ENCODE assay signal across 8 cellular contexts in the genomic region with DNA sequence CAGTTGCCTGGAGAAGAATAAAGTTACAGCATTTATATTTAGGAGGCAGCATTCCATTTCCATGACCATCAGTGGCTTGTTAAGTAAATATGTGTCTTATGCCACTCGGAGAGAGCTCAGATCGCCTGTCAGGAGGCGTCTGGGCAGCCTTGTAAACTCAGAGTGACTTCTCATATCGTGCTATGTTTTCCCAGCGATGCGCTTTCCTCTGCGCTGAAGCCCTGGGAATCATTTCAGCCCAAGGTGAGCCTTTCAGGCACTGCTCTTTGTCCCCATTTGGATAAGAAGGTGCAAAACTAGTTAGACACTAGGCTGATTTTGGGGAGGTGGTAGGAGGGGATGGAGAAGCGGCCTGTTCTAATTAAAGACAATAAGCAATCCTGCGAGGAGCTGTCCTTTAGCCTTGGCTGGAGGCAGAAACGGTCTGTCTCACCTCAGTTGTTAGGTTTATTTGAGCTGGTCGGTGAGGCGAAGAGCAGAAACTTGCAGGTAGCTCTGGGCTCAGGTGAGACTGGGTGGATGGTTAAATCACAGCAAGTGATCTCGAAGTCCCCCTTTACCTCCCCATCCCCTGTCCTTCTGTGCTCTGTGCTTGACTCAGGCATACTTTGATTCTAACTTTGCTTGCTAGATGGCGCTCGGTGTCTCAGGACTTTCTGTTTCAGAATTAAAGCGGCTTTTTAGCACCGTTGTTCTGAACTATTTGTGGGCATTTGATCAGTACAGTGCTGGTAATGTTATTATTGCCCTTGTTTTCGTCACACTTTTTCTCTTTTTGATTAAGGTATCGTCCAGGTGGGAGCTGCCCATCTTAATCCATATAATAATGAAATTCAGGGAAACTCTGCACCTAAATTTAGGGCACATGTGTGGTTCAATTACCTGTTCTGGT. TPM values are rescaled to one million over a fixed set of nuclear protein-coding genes. Genes with fewer than 3 reads are reported as not detected.
DNase-seq lines count a peak whose midpoint lies in the region; ATAC-seq and TF ChIP-seq lines count a peak whose summit lies in the region.

No MANE protein-coding gene starts in this region.

- no peak overlapping the region for H3K27ac ChIP-seq in CD4-positive, CD25-positive, alpha-beta regulatory T cell (ENCODE audit: insufficient read depth, low read length, poor library complexity, severe bottlenecking)
- peak overlapping the region; percentile 56 for H3K27ac ChIP-seq in brain microvascular endothelial cell
- peak overlapping the region; percentile 8 for H3K27ac ChIP-seq in layer of hippocampus (ENCODE audit: low read depth, low read length)

- peak; percentile 62 to 75 for ATAC-seq in CD4-positive, CD25-positive, alpha-beta regulatory T cell (ENCODE audit: low read depth in 2 of 2)
- ATAC-seq in GM18505 (IDR thresholded peaks at IDR 0.05; ENCODE audit: unreplicated experiment) (peak; percentile 84), HG02885 (IDR thresholded peaks at IDR 0.05; ENCODE audit: poor library complexity, unreplicated experiment) (peak; percentile 91), HG02840 (IDR thresholded peaks at IDR 0.05; ENCODE audit: low FRiP score, unreplicated experiment) (no peak)

- intact Hi-C loops in activated T-helper 2 cell treated with anti-CD3 and anti-CD28 coated beads, Interferon-gamma antibody, Interleukin-2, Interleukin-4, amounts not matched to agents 10 μg/mL and 5 μg/mL and 100 μg/mL, durations not matched to agents 14 hours and 24 hours and 36 hours (cut with micrococcal nuclease): loop anchor here (1.0 to 2.0 kb wide), 3 partner anchors 194 to 1243 kb away; no protein-coding TSS in a partner anchor

- peak overlapping the region in 3 of 4 donors; percentile 11 to 68 (median 41) for H3K4me3 Mint-ChIP-seq in CD4-positive, CD25-positive, alpha-beta regulatory T cell
- H3K4me3 Mint-ChIP-seq in activated T-helper 2 cell treated with anti-CD3 and anti-CD28 coated beads, Interferon-gamma antibody, Interleukin-2, Interleukin-4, amounts not matched to agents 10 μg/mL and 5 μg/mL and 100 μg/mL, durations not matched to agents 14 hours and 24 hours and 36 hours (ENCODE audit: low read depth): no peak overlapping the region

- peaks cover 3 to 13% of the 10 kb centered on the region in 2 experiments for H3K9me3 ChIP-seq in CD4-positive, CD25-positive, alpha-beta regulatory T cell (ENCODE audit: control insufficient read depth in 2 of 2, low read length in 2 of 2)

- peak; percentile 75 for TF ChIP-seq CTCF in brain microvascular endothelial cell (IDR thresholded peaks at IDR 0.05; ENCODE audit: low read depth, low read length, missing control alignments)

- in situ Hi-C loops in brain microvascular endothelial cell (cut with HindIII; ENCODE audit: low pct_ligation_motif_present, low sequenced_read_pairs): no loop called here

- H3K4me3 ChIP-seq in CD4-positive, CD25-positive, alpha-beta regulatory T cell (ENCODE audit: low read depth, low read length): peak overlapping the region; percentile 56
- H3K4me3 ChIP-seq in brain microvascular endothelial cell (ENCODE audit: low read depth, low read length): peak overlapping the region; percentile 45

- peaks cover 85% of the 10 kb centered on the region for H3K27me3 Mint-ChIP-seq in CD4-positive, CD25-positive, alpha-beta regulatory T cell
- peaks cover 75% of the 10 kb centered on the region for H3K27me3 Mint-ChIP-seq in activated T-helper 2 cell treated with anti-CD3 and anti-CD28 coated beads, Interferon-gamma antibody, Interleukin-2, Interleukin-4, amounts not matched to agents 10 μg/mL and 5 μg/mL and 100 μg/mL, durations not matched to agents 14 hours and 24 hours and 36 hours (ENCODE audit: low read depth)

- peaks cover 0 to 15% (median 2%) of the 10 kb centered on the region in 7 donors for H3K9me3 Mint-ChIP-seq in CD4-positive, CD25-positive, alpha-beta regulatory T cell
- H3K9me3 Mint-ChIP-seq in activated T-helper 2 cell treated with anti-CD3 and anti-CD28 coated beads, Interferon-gamma antibody, Interleukin-2, Interleukin-4, amounts not matched to agents 10 μg/mL and 5 μg/mL and 100 μg/mL, durations not matched to agents 14 hours and 24 hours and 36 hours: no peaks in the 10 kb centered on the region

- H3K36me3 Mint-ChIP-seq in CD4-positive, CD25-positive, alpha-beta regulatory T cell: no peaks in the 10 kb centered on the region
- H3K36me3 Mint-ChIP-seq in activated T-helper 2 cell treated with anti-CD3 and anti-CD28 coated beads, Interferon-gamma antibody, Interleukin-2, Interleukin-4, amounts not matched to agents 10 μg/mL and 5 μg/mL and 100 μg/mL, durations not matched to agents 14 hours and 24 hours and 36 hours (ENCODE audit: low read depth): no peaks in the 10 kb centered on the region

- H3K27ac Mint-ChIP-seq in CD4-positive, CD25-positive, alpha-beta regulatory T cell: no peak overlapping the region
- no peak overlapping the region for H3K27ac Mint-ChIP-seq in activated T-helper 2 cell treated with anti-CD3 and anti-CD28 coated beads, Interferon-gamma antibody, Interleukin-2, Interleukin-4, amounts not matched to agents 10 μg/mL and 5 μg/mL and 100 μg/mL, durations not matched to agents 14 hours and 24 hours and 36 hours

- H3K4me1 ChIP-seq in CD4-positive, CD25-positive, alpha-beta regulatory T cell (ENCODE audit: control insufficient read depth, insufficient read depth, low read length, poor library complexity, severe bottlenecking): peaks cover 13% of the 10 kb centered on the region

- TF ChIP-seq POLR2A in GM18505 (IDR thresholded peaks at IDR 0.05; ENCODE audit: borderline replicate concordance, extremely low read depth, insufficient read depth, insufficient read length): no peak

- peak; percentile 23 to 58 (median 52) for DNase-seq in CD4-positive, CD25-positive, alpha-beta regulatory T cell
- peak; percentile 18 for DNase-seq in NCI-H526 treated with DMSO at 0.1 percent for 48 hours (lab: John Stamatoyannopoulos, UW)
- DNase-seq in brain microvascular endothelial cell: peak; percentile 89
- no peak for DNase-seq in activated T-helper 2 cell treated with anti-CD3 and anti-CD28 coated beads, Interferon-gamma antibody, Interleukin-2, Interleukin-4, amounts not matched to agents 10 μg/mL and 5 μg/mL and 100 μg/mL, durations not matched to agents 14 hours and 24 hours and 36 hours (ENCODE audit: low spot score)

- H3K27me3 ChIP-seq in CD4-positive, CD25-positive, alpha-beta regulatory T cell (ENCODE audit: control insufficient read depth, insufficient read depth, low read length): peaks cover 85% of the 10 kb centered on the region
- peaks cover 31% of the 10 kb centered on the region for H3K27me3 ChIP-seq in brain microvascular endothelial cell (replicated peaks)
- H3K27me3 ChIP-seq in layer of hippocampus (ENCODE audit: control insufficient read depth, insufficient read depth, low read length): peaks cover 6% of the 10 kb centered on the region

- no peaks in the 10 kb centered on the region for H3K36me3 ChIP-seq in CD4-positive, CD25-positive, alpha-beta regulatory T cell (ENCODE audit: control insufficient read depth, insufficient read depth, low read length)
- no peaks in the 10 kb centered on the region for H3K36me3 ChIP-seq in brain microvascular endothelial cell (replicated peaks)

- H3K4me1 Mint-ChIP-seq in CD4-positive, CD25-positive, alpha-beta regulatory T cell: peaks cover under 1 to 27% (median 14%) of the 10 kb centered on the region in 4 donors
- peaks cover 7% of the 10 kb centered on the region for H3K4me1 Mint-ChIP-seq in activated T-helper 2 cell treated with anti-CD3 and anti-CD28 coated beads, Interferon-gamma antibody, Interleukin-2, Interleukin-4, amounts not matched to agents 10 μg/mL and 5 μg/mL and 100 μg/mL, durations not matched to agents 14 hours and 24 hours and 36 hours (ENCODE audit: low read depth)

RNA-seq across cellular contexts. Expression of a gene that starts 24.6 kb away (rescaled TPM):
- total RNA-seq in CD4-positive, CD25-positive, alpha-beta regulatory T cell: not detected
- polyA plus RNA-seq in CD4-positive, CD25-positive, alpha-beta regulatory T cell: not detected
- not detected in 2 replicates for total RNA-seq in activated T-helper 2 cell treated with anti-CD3 and anti-CD28 coated beads, Interferon-gamma antibody, Interleukin-2, Interleukin-4, amounts not matched to agents 10 μg/mL and 5 μg/mL and 100 μg/mL, durations not matched to agents 14 hours and 24 hours and 36 hours

RNA-seq across cellular contexts. Expression of a gene that starts 26.6 kb away (rescaled TPM):
- total RNA-seq in CD4-positive, CD25-positive, alpha-beta regulatory T cell: not detected
- not detected for polyA plus RNA-seq in CD4-positive, CD25-positive, alpha-beta regulatory T cell
- total RNA-seq in activated T-helper 2 cell treated with anti-CD3 and anti-CD28 coated beads, Interferon-gamma antibody, Interleukin-2, Interleukin-4, amounts not matched to agents 10 μg/mL and 5 μg/mL and 100 μg/mL, durations not matched to agents 14 hours and 24 hours and 36 hours: not detected in 2 replicates
